8 cellular contexts compared by ENCODE assay signal in genomic region chr6:35497571-35498406, GRCh38. TPM values are rescaled to one million over a fixed set of nuclear protein-coding genes. Genes with fewer than 3 reads are reported as not detected.
DNase-seq lines count a peak whose midpoint lies in the region; ATAC-seq and TF ChIP-seq lines count a peak whose summit lies in the region.

No MANE protein-coding gene starts in this region.

- no TSS peak for BruUV-seq in Calu3 (replicated peaks; lab: Mats Ljungman, UMichigan)

- in situ Hi-C loops in KBM-7 (cut with MboI; ENCODE audit: low pct_unique_long_range_greater_than_20kb, low sequenced_read_pairs), result no loop called here

- H3K27me3 ChIP-seq in endocrine pancreas (ENCODE audit: control insufficient read depth, insufficient read depth, low read length) (no peaks in the 10 kb centered on the region), thoracic aorta (replicated peaks; ENCODE audit: insufficient read depth) (no peaks in the 10 kb centered on the region)

- H3K27ac Mint-ChIP-seq in Calu3 (ENCODE audit: unreplicated experiment), result peak overlapping the region; percentile 87

- peak overlapping the region; percentile 70 for H3K4me3 Mint-ChIP-seq in Calu3 (ENCODE audit: low read depth, unreplicated experiment)

- peaks cover 25% of the 10 kb centered on the region for H3K4me1 Mint-ChIP-seq in Calu3 (ENCODE audit: low read depth, unreplicated experiment)

- no peak overlapping the region for H3K4me3 ChIP-seq in endocrine pancreas (ENCODE audit: control insufficient read depth, insufficient read depth, low read length)
- peak overlapping the region; percentile 70 for H3K4me3 ChIP-seq in mucosa of descending colon
- peak overlapping the region; percentile 95 for H3K4me3 ChIP-seq in thoracic aorta

- H3K9ac ChIP-seq in endocrine pancreas (ENCODE audit: control insufficient read depth, insufficient read depth, low read length), result peak overlapping the region; percentile 30

- CTCF ChIA-PET in Calu3 (lab: Charles Lee), result interaction anchor here (0.6 to 1.0 kb wide), 2 partner anchors 10 to 93 kb away, joined by 4 to 5 read pairs; no protein-coding TSS in a partner anchor

- ATAC-seq in mucosa of descending colon (peak; percentile 19), thoracic aorta (ENCODE audit: insufficient number of reproducible peaks, low FRiP score, low read depth) (peak; percentile 12), GM18870 (IDR thresholded peaks at IDR 0.05; ENCODE audit: unreplicated experiment) (no peak), HG03196 (IDR thresholded peaks at IDR 0.05; ENCODE audit: unreplicated experiment) (no peak)

- peak overlapping the region; percentile 97 to 99 for H3K27ac ChIP-seq in thoracic aorta

- H3K9me3 ChIP-seq in endocrine pancreas (ENCODE audit: control insufficient read depth, low read length) (no peaks in the 10 kb centered on the region), mucosa of descending colon (no peaks in the 10 kb centered on the region), thoracic aorta (no peaks in the 10 kb centered on the region)

- no peaks in the 10 kb centered on the region for H3K27me3 Mint-ChIP-seq in Calu3 (ENCODE audit: unreplicated experiment)

- H3K36me3 ChIP-seq in endocrine pancreas (ENCODE audit: control insufficient read depth, insufficient read depth, low read length) (no peaks in the 10 kb centered on the region), mucosa of descending colon (ENCODE audit: low read depth) (no peaks in the 10 kb centered on the region), thoracic aorta (no peaks in the 10 kb centered on the region)

- H3K9me3 Mint-ChIP-seq in Calu3 (ENCODE audit: low read depth, unreplicated experiment), result peaks cover 2% of the 10 kb centered on the region

- no peak for TF ChIP-seq CTCF in Calu3 (IDR thresholded peaks at IDR 0.05; ENCODE audit: unreplicated experiment)
- TF ChIP-seq CTCF in mucosa of descending colon (IDR thresholded peaks at IDR 0.05), result no peak
- no peak for TF ChIP-seq CTCF in thoracic aorta (IDR thresholded peaks at IDR 0.05)

- DNase-seq in Calu3 (peak; percentile 57), KBM-7 (peak; percentile 60), mucosa of descending colon (peak; percentile 59 to 78 (median 75)), thoracic aorta (ENCODE audit: low spot score) (peak; percentile 61)
- DNase-seq in activated CD4-positive, alpha-beta T cell treated with anti-CD3 and anti-CD28 coated beads, Interleukin-2, amount 50 U/mL, for 4 hours, result peak; percentile 17 to 31

- H3K4me1 ChIP-seq in endocrine pancreas (ENCODE audit: control insufficient read depth, insufficient read depth, low read length) (no peaks in the 10 kb centered on the region), mucosa of descending colon (ENCODE audit: low read depth) (peaks cover 26% of the 10 kb centered on the region), thoracic aorta (ENCODE audit: control insufficient read depth in 1 of 2, low read depth in 2 of 2) (peaks cover 16 to 40% of the 10 kb centered on the region in 2 donors)

- intact Hi-C loops in Calu3 (cut with micrococcal nuclease; ENCODE audit: unreplicated experiment) (no loop called here), mucosa of descending colon (cut with DNase I, micrococcal nuclease) (no loop called here)

- peaks cover 39% of the 10 kb centered on the region for H3K36me3 Mint-ChIP-seq in Calu3 (ENCODE audit: insufficient read depth, unreplicated experiment)

RNA-seq across cellular contexts. Expression of gene TEAD3, which starts 0.9 kb away (rescaled TPM):
- total RNA-seq in Calu3 (2022) (27.3 and 28.3 TPM in 2 replicates), mucosa of descending colon (10 to 100 TPM; 28.3 to 98.0 (median 28.8) TPM), thoracic aorta (10 to 100 TPM; 50.8 to 68.3 TPM)

RNA-seq across cellular contexts. Expression of gene TULP1, which starts 14.9 kb away (rescaled TPM):
- total RNA-seq in Calu3 (2022), result not detected in 2 replicates
- total RNA-seq in mucosa of descending colon, result not detected
- total RNA-seq in thoracic aorta, result not detected

RNA-seq across cellular contexts. Expression of gene RPL10A, which starts 29.6 kb away (rescaled TPM):
- total RNA-seq in Calu3 (2022), result 789 and 828 TPM in 2 replicates
- total RNA-seq in mucosa of descending colon, result 1,000 to 10,000 TPM in 1 of 3 donors, 100 to 1,000 TPM in 2; 849 to 1,069 (median 985) TPM
- total RNA-seq in thoracic aorta, result 100 to 1,000 TPM; 585 to 636 TPM

RNA-seq across cellular contexts. Expression of gene FANCE, which starts 45.7 kb away (rescaled TPM):
- total RNA-seq in Calu3 (2022) (10.4 and 10.9 TPM in 2 replicates), mucosa of descending colon (1 to 10 TPM; 4.1 to 5.0 (median 4.4) TPM), thoracic aorta (1 to 10 TPM; 3.1 to 6.2 TPM)

Comparison
In these comparisons a context has a peak if more than half of its experiments do, and no peak if none do; other contexts are left out.
1. DNase-seq: peak in every context shown above with its lines; median percentile 75 in mucosa of descending colon; 61 in thoracic aorta; 60 in KBM-7; 57 in Calu3; 24 in activated CD4-positive, alpha-beta T cell treated with anti-CD3 and anti-CD28 coated beads, Interleukin-2, amount 50 U/mL, for 4 hours.
2. ATAC-seq: peak in mucosa of descending colon (single experiment) and thoracic aorta (single experiment); none in GM18870 (single experiment) and HG03196 (single experiment).